Comparison of ENCODE assay signal across 8 cellular contexts in the genomic region with DNA sequence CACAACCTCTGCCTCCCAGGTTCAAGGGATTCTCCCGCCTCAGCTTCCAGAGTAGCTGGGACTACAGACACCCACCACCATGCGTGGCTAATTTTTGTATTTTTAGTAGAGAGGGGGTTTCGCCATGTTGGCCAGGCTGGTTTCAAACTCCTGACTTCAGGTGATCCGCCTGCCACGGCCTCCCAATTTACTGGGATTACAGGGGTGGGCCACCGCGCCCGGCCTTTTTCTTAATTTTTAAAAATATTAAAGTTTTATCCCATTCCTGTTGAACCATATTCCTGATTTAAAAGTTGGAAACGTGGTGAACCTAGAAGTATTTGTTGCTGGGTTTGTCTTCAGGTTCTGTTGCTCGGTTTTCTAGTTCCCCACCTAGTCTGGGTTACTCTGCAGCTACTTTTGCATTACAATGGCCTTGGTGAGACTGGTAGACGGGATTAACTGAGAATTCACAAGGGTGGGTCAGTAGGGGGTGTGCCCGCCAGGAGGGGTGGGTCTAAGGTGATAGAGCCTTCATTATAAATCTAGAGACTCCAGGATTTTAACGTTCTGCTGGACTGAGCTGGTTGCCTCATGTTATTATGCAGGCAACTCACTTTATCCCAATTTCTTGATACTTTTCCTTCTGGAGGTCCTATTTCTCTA. TPM values are rescaled to one million over a fixed set of nuclear protein-coding genes. Genes with fewer than 3 reads are reported as not detected.
"Had no signal": no experiment of that assay in that cellular context is flagged by ENCODE, and none has a peak within 500 bp of the region (broad histone marks: within the 10 kb centered on the region; RNA-seq: fewer than 3 reads in every experiment).

A gene (plus strand): TSS at position 519 of the 645 bp plus-strand sequence. CDS start 213 bp downstream, outside the sequence.

RNA-seq across cellular contexts. Expression of the gene that starts here (rescaled TPM):
- total RNA-seq: activated CD8-positive, alpha-beta T cell treated with anti-CD3 and anti-CD28 coated beads, Interleukin-2, amount 10 ng/mL, durations not matched to agents 7 days and 5 days; activated naive CD8-positive, alpha-beta T cell treated with anti-CD3 and anti-CD28 coated beads, Interleukin-2, amount 10 ng/mL, durations not matched to agents 7 days and 5 days; bronchial epithelial cell; LHCN-M2; M059J; PC-9; SK-MEL-5 had no signal
- polyA plus RNA-seq: aorta had no signal
